18 cellular contexts compared by ENCODE assay signal in the genomic region with DNA sequence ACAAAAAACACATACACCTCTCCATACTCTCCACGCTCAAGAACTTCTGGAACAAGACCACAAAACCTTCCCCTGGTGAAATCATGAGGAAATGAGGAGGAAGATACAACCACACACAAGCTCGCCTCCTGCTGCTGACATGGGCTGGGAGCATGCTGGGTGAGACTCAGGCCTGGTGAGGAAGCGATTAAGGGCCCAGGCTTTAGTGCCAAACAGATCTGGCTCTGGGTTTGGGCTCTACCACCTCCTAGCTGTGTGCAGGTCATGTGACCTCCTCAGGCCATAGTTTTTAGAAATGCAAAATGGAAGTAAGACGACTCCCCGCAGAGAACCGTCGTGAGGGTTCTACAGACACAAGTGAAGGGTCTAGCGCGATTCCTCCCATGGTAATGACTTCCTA. TPM values are rescaled to one million over a fixed set of nuclear protein-coding genes. Genes with fewer than 3 reads are reported as not detected.
DNase-seq lines count a peak whose midpoint lies in the region; ATAC-seq, FAIRE-seq and TF ChIP-seq lines count a peak whose summit lies in the region.
"Had no signal": no experiment of that assay in that cellular context is flagged by ENCODE, and none has a peak within 500 bp of the region (broad histone marks: within the 10 kb centered on the region; RNA-seq: fewer than 3 reads in every experiment).

No MANE protein-coding gene starts in this region.

- in situ Hi-C loops in gastrocnemius medialis (cut with MboI; ENCODE audit: low sequenced_read_pairs in 4 of 4) = loop anchor here (10.0 to 25.0 kb wide), 2 partner anchors 75 to 222 kb away; partner anchors contain the start of gene MTSS2 (in 1 of the 4)

- H3K4me3 ChIP-seq in A549 (no peak overlapping the region), HCT116 (replicated peaks in 1 of 2; ENCODE audit: low read depth in 1 of 2, low read length in 2 of 2) (no peak overlapping the region), hepatocyte (no peak overlapping the region), gastrocnemius medialis (no peak overlapping the region)
- H3K4me3 ChIP-seq: left lung had no signal

- H3K4me1 ChIP-seq in A549 = peaks cover 28% of the 10 kb centered on the region
- peaks cover 15 to 24% of the 10 kb centered on the region in 2 experiments for H3K4me1 ChIP-seq in HCT116 (ENCODE audit: control insufficient read depth in 1 of 2, insufficient read depth in 2 of 2, low read length in 2 of 2)
- H3K4me1 ChIP-seq in hepatocyte (ENCODE audit: insufficient read depth) = peaks cover 21% of the 10 kb centered on the region
- peaks cover 0 to 2% of the 10 kb centered on the region in 2 donors for H3K4me1 ChIP-seq in gastrocnemius medialis
- H3K4me1 ChIP-seq: left lung had no signal

- no peak overlapping the region for H2AFZ ChIP-seq in HCT116 (ENCODE audit: low read depth, low read length, poor library complexity, severe bottlenecking)
- no peak overlapping the region for H2AFZ ChIP-seq in hepatocyte

- TF ChIP-seq POLR2A in A549 (IDR thresholded peaks at IDR 0.05; ENCODE audit: low read length) (no peak), HCT116 (IDR thresholded peaks at IDR 0.05; ENCODE audit: borderline replicate concordance, extremely low read depth, insufficient read depth, insufficient read length) (no peak), gastrocnemius medialis (IDR thresholded peaks at IDR 0.05) (no peak)

- H3K27ac ChIP-seq in A549 (peak overlapping the region; percentile 80 to 88; a peak in 5 of 6 replicates), HCT116 (ENCODE audit: low read depth, low read length) (no peak overlapping the region), angular gyrus (ENCODE audit: low read depth, low read length) (peak overlapping the region; percentile 54), hepatocyte (peak overlapping the region; percentile 87), gastrocnemius medialis (no peak overlapping the region)
- H3K27ac ChIP-seq: left lung had no signal

- H3K9me2 ChIP-seq in HCT116 (ENCODE audit: insufficient read depth) (no peaks in the 10 kb centered on the region), hepatocyte (replicated peaks; ENCODE audit: insufficient read depth) (no peaks in the 10 kb centered on the region)

- no peak for TF ChIP-seq RAD21 in A549 (conservative IDR thresholded peaks at IDR 0.05 in 1 of 2, IDR thresholded peaks at IDR 0.05 in 1 of 2)
- TF ChIP-seq RAD21 in HCT116 (IDR thresholded peaks at IDR 0.05; ENCODE audit: low read depth) = no peak

- no peak for ATAC-seq in A549
- no peak for ATAC-seq in HCT116
- ATAC-seq in gastrocnemius medialis = no peak
- ATAC-seq: activated T-cell treated with anti-CD3 and anti-CD28 coated beads, Interleukin-2, amount 50 U/mL, for 4 hours; left lung had no signal

- DNase-seq in A549 (ENCODE audit: low read depth in 1 of 2, low spot score in 1 of 2) (no peak), HCT116 (ENCODE audit: low read depth, low spot score) (no peak), hepatocyte (ENCODE audit: low spot score) (no peak), gastrocnemius medialis (no peak), OCI-M2 (lab: John Stamatoyannopoulos, UW; ENCODE audit: unreplicated experiment) (no peak), GM20000 (ENCODE audit: low spot score) (no peak), inferior parietal cortex (ENCODE audit: extremely low spot score) (no peak)
- DNase-seq: activated naive CD8-positive, alpha-beta T cell treated with anti-CD3 and anti-CD28 coated beads, Interleukin-2, amount 10 ng/mL, durations not matched to agents 7 days and 5 days; activated T-cell treated with anti-CD3 and anti-CD28 coated beads, Interleukin-2, amount 50 U/mL, for 4 hours; COR-L47; effector CD8-positive, alpha-beta T cell; left lung; NCI-H1092 treated with DMSO at 0.1 percent for 48 hours; NCI-H2107; NCI-H526 treated with DMSO at 0.1 percent for 48 hours; occipital lobe; stimulated activated CD4-positive, alpha-beta T cell treated with anti-CD3 and anti-CD28 coated beads, Interleukin-4, amount 100 ng/mL, for 1 hour had no signal

- H3K9me3 ChIP-seq in A549 = no peaks in the 10 kb centered on the region
- no peaks in the 10 kb centered on the region for H3K9me3 ChIP-seq in HCT116 (ENCODE audit: control insufficient read depth in 1 of 2, insufficient read depth in 1 of 2, low read depth in 1 of 2, low read length in 2 of 2)
- no peaks in the 10 kb centered on the region for H3K9me3 ChIP-seq in hepatocyte (ENCODE audit: low read depth)
- H3K9me3 ChIP-seq in gastrocnemius medialis = no peaks in the 10 kb centered on the region
- H3K9me3 ChIP-seq: left lung had no signal

- TF ChIP-seq CTCF in A549 (IDR thresholded peaks at IDR 0.05) (no peak), HCT116 (IDR thresholded peaks at IDR 0.05 in 2 of 3, conservative IDR thresholded peaks at IDR 0.05 in 1 of 3; ENCODE audit: borderline replicate concordance in 1 of 3, insufficient read depth in 1 of 3, low read depth in 2 of 3, low read length in 2 of 3) (0 out of 6 replicates have a peak, but pooled peaks of 1 of the 3 experiments have one; percentile 13), hepatocyte (IDR thresholded peaks at IDR 0.05; ENCODE audit: poor library complexity) (no peak), gastrocnemius medialis (IDR thresholded peaks at IDR 0.05 in 4 of 5, conservative IDR thresholded peaks at IDR 0.05 in 1 of 5) (no peak), GM20000 (IDR thresholded peaks at IDR 0.05; ENCODE audit: extremely low read depth, missing control alignments) (no peak)

- H3K79me2 ChIP-seq in HCT116 (ENCODE audit: insufficient read depth, low read length) (no peaks in the 10 kb centered on the region), hepatocyte (no peaks in the 10 kb centered on the region)

- WGBS in A549 (ENCODE audit: missing lambda C conversion rate) = 90% methylated on average over 9 of the region's 9 CpGs
- 90% methylated on average over 9 of the region's 9 CpGs for WGBS in hepatocyte (ENCODE audit: low lambda C conversion rate, missing lambda C conversion rate)

- no peak for FAIRE-seq in A549 (lab: Jason Lieb, UNC)

- no peaks in the 10 kb centered on the region for H4K20me1 ChIP-seq in HCT116 (ENCODE audit: insufficient read depth)
- H4K20me1 ChIP-seq in hepatocyte (ENCODE audit: insufficient read depth, poor library complexity, severe bottlenecking) = no peaks in the 10 kb centered on the region

- CTCF ChIA-PET in A549 (lab: Yijun Ruan, JAX) = interaction anchor here (1.1 to 7.8 kb wide), 6 partner anchors 11 to 105 kb away, joined by 3 to 112 read pairs (median 5); no protein-coding TSS in a partner anchor
- CTCF ChIA-PET in HCT116 (lab: Charles Lee) = interaction anchor here (1.0 to 2.9 kb wide), 2 partner anchors 9 to 11 kb away, joined by 4 to 15 read pairs; no protein-coding TSS in a partner anchor

- no peaks in the 10 kb centered on the region for H3K27me3 ChIP-seq in HCT116 (ENCODE audit: insufficient read depth, low read length)
- no peaks in the 10 kb centered on the region for H3K27me3 ChIP-seq in hepatocyte
- no peaks in the 10 kb centered on the region for H3K27me3 ChIP-seq in gastrocnemius medialis
- H3K27me3 ChIP-seq: left lung had no signal

- intact Hi-C loops in HCT116 (cut with micrococcal nuclease) = no loop called here
- intact Hi-C loops in gastrocnemius medialis (cut with DNase I; ENCODE audit: low total_unique reads) = no loop called here

- BruUV-seq in HCT116 (replicated peaks; lab: Mats Ljungman, UMichigan) = no TSS peak

- RAD21 ChIA-PET in HCT116 (lab: Charles Lee; ENCODE audit: low non-redundant PET in 1 of 2, low total read pairs in 2 of 2, uncharacterized antibody in 2 of 2, unreplicated experiment in 2 of 2) = no interaction called here

- H3K4me2 ChIP-seq in A549 = no peak overlapping the region
- H3K4me2 ChIP-seq in HCT116 (ENCODE audit: low read length) = peak overlapping the region; percentile 61; the same call in 1 of the 2 replicates
- H3K4me2 ChIP-seq in hepatocyte = no peak overlapping the region

- no peaks in the 10 kb centered on the region; a peak in 1 of 4 replicates for H3K36me3 ChIP-seq in HCT116 (ENCODE audit: control insufficient read depth in 1 of 2, insufficient read depth in 2 of 2, low read length in 2 of 2)
- H3K36me3 ChIP-seq in hepatocyte (replicated peaks; ENCODE audit: insufficient read depth, low read depth) = no peaks in the 10 kb centered on the region
- H3K36me3 ChIP-seq in gastrocnemius medialis = peaks cover 0 to 32% of the 10 kb centered on the region in 2 donors

- POLR2A ChIA-PET in A549 (lab: Yijun Ruan, JAX) = no interaction called here
- POLR2A ChIA-PET in HCT116 (lab: Charles Lee) = no interaction called here

- no peak for TF ChIP-seq EP300 in A549 (IDR thresholded peaks at IDR 0.05)

- no peak overlapping the region for H3K9ac ChIP-seq in HCT116 (ENCODE audit: low read length)

TF ChIP-seq in A549, 52 proteins besides CTCF, POLR2A, EP300 and RAD21 (continues in another document):
- TF ChIP-seq NR3C1 (IDR thresholded peaks at IDR 0.05) (no peak), NPAS2 (CRISPR knock-in tag; IDR thresholded peaks at IDR 0.05; ENCODE audit: borderline replicate concordance) (no peak), MYC (IDR thresholded peaks at IDR 0.05; ENCODE audit: borderline replicate concordance, low read length) (no peak), MAFK (IDR thresholded peaks at IDR 0.05; ENCODE audit: partially characterized antibody) (no peak), ZSCAN20 (CRISPR knock-in tag; IDR thresholded peaks at IDR 0.05) (no peak)
- TF ChIP-seq, protein P1, sequence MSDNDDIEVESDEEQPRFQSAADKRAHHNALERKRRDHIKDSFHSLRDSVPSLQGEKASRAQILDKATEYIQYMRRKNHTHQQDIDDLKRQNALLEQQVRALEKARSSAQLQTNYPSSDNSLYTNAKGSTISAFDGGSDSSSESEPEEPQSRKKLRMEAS (IDR thresholded peaks at IDR 0.05) = no peak

TF ChIP-seq in HCT116, 20 proteins besides CTCF, POLR2A, EP300 and RAD21 (continues in another document):
- TF ChIP-seq EZH2 (IDR thresholded peaks at IDR 0.05) = no peak

RNA-seq across cellular contexts. Expression of gene VAC14, which starts 41.3 kb away (rescaled TPM):
- polyA plus RNA-seq in A549 (2011; rRNA removed) (27.0 and 32.0 TPM in 2 replicates), A549 (2017; fragmentation: RNase III; extraction: RNeasy Plus Mini Kit Qiagen cat#74134 plus additional on column Dnase treatment) (22.7 to 25.3 TPM (median 23.5 TPM) in 3 replicates), hepatocyte (49.4 and 51.4 TPM in 2 replicates)
- polyA plus RNA-seq in A549 (2012; cell fraction: cytosol; rRNA removed) = 37.8 and 46.7 TPM in 2 replicates
- 56.9 and 76.5 TPM in 2 replicates for polyA plus RNA-seq in A549 (2012; cell fraction: nucleus; rRNA removed)
- 51.8 and 54.6 TPM in 2 replicates for polyA minus RNA-seq in A549 (2011; rRNA and poly(A)+ RNA removed)
- total RNA-seq in HCT116 (2021; ENCODE audit: unreplicated experiment) (35.3 TPM), hepatocyte (34.5 and 35.8 TPM in 2 replicates), gastrocnemius medialis (10 to 100 TPM; 19.8 to 30.9 (median 27.0) TPM)
- polyA plus RNA-seq in HCT116 (2012) = 22.8 and 29.2 TPM in 2 replicates

Comparison
In these comparisons a context has a peak if more than half of its experiments do, and no peak if none do; other contexts are left out.
1. H3K27ac ChIP-seq: peak in A549 (2 of 2), angular gyrus (single experiment) and hepatocyte (single experiment); none in HCT116 (single experiment) and gastrocnemius medialis (0 of 4).